3 cellular contexts compared by ENCODE assay signal in genomic region chr12:113747048-113747447, GRCh38.
TF ChIP-seq lines count a peak whose summit lies in the region.

No MANE protein-coding gene starts in this region.

TF ChIP-seq in SK-N-SH, 30 proteins besides CTCF, POLR2A, EP300 and RAD21:
- no peak for TF ChIP-seq REST (IDR thresholded peaks at IDR 0.05; ENCODE audit: low read depth, low read length)
- no peak for TF ChIP-seq MEF2A (IDR thresholded peaks at IDR 0.05; ENCODE audit: borderline replicate concordance, low read depth)
- TF ChIP-seq, protein P1, sequence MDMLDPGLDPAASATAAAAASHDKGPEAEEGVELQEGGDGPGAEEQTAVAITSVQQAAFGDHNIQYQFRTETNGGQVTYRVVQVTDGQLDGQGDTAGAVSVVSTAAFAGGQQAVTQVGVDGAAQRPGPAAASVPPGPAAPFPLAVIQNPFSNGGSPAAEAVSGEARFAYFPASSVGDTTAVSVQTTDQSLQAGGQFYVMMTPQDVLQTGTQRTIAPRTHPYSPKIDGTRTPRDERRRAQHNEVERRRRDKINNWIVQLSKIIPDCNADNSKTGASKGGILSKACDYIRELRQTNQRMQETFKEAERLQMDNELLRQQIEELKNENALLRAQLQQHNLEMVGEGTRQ (IDR thresholded peaks at IDR 0.05; ENCODE audit: borderline replicate concordance, low read depth, low read length): no peak; the same call in 1 of the 2 replicates
- TF ChIP-seq USF1 (IDR thresholded peaks at IDR 0.05; ENCODE audit: borderline replicate concordance, low read depth): peak; percentile 67; the same call in 1 of the 2 replicates
- no peak for TF ChIP-seq SMC3 (IDR thresholded peaks at IDR 0.05; ENCODE audit: low read depth, low read length)
- TF ChIP-seq MAX (IDR thresholded peaks at IDR 0.05; ENCODE audit: low read depth): no peak
- no peak for TF ChIP-seq GATA2 (CRISPR knock-in tag; IDR thresholded peaks at IDR 0.05)

TF ChIP-seq in SK-N-SH treated with all-trans-retinoic acid at 6 μM for 48 hours, 23 proteins besides CTCF, POLR2A, EP300 and RAD21 (continued from another document):
- TF ChIP-seq CSRNP3 (CRISPR knock-in tag; IDR thresholded peaks at IDR 0.05): no peak
- no peak for TF ChIP-seq TSHZ2 (CRISPR knock-in tag; IDR thresholded peaks at IDR 0.05)
- no peak for TF ChIP-seq TCF4 (CRISPR knock-in tag; IDR thresholded peaks at IDR 0.05; ENCODE audit: borderline replicate concordance)
- TF ChIP-seq ESRRG (CRISPR knock-in tag; IDR thresholded peaks at IDR 0.05): no peak
- TF ChIP-seq TOX (CRISPR knock-in tag; IDR thresholded peaks at IDR 0.05; ENCODE audit: borderline replicate concordance): no peak
- no peak for TF ChIP-seq ARNTL (CRISPR knock-in tag; IDR thresholded peaks at IDR 0.05; ENCODE audit: borderline replicate concordance, low read depth)
TF ChIP-seq in SK-N-SH treated with all-trans-retinoic acid at 6 μM for 48 hours: peak in this region for 0.

TF ChIP-seq in WTC11, 78 proteins besides CTCF, POLR2A, EP300 and RAD21 (continued from another document):
- TF ChIP-seq MAX (CRISPR knock-in tag; IDR thresholded peaks at IDR 0.05): peak; percentile 92
- TF ChIP-seq, protein P2, sequence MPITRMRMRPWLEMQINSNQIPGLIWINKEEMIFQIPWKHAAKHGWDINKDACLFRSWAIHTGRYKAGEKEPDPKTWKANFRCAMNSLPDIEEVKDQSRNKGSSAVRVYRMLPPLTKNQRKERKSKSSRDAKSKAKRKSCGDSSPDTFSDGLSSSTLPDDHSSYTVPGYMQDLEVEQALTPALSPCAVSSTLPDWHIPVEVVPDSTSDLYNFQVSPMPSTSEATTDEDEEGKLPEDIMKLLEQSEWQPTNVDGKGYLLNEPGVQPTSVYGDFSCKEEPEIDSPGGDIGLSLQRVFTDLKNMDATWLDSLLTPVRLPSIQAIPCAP (CRISPR knock-in tag; IDR thresholded peaks at IDR 0.05): no peak
- TF ChIP-seq, protein P3, sequence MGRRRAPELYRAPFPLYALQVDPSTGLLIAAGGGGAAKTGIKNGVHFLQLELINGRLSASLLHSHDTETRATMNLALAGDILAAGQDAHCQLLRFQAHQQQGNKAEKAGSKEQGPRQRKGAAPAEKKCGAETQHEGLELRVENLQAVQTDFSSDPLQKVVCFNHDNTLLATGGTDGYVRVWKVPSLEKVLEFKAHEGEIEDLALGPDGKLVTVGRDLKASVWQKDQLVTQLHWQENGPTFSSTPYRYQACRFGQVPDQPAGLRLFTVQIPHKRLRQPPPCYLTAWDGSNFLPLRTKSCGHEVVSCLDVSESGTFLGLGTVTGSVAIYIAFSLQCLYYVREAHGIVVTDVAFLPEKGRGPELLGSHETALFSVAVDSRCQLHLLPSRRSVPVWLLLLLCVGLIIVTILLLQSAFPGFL (CRISPR knock-in tag; IDR thresholded peaks at IDR 0.05; ENCODE audit: borderline replicate concordance): no peak
- no peak for TF ChIP-seq GRHL2 (CRISPR knock-in tag; IDR thresholded peaks at IDR 0.05; ENCODE audit: insufficient replicate concordance, severe bottlenecking)
- no peak for TF ChIP-seq ELF4 (CRISPR knock-in tag; IDR thresholded peaks at IDR 0.05; ENCODE audit: low read depth)
- TF ChIP-seq SOX15 (CRISPR knock-in tag; IDR thresholded peaks at IDR 0.05): no peak
- TF ChIP-seq FOXP4 (CRISPR knock-in tag; IDR thresholded peaks at IDR 0.05): no peak
- no peak for TF ChIP-seq ZNF671 (CRISPR knock-in tag; IDR thresholded peaks at IDR 0.05)
- TF ChIP-seq PRDM15 (CRISPR knock-in tag; IDR thresholded peaks at IDR 0.05): no peak
- TF ChIP-seq MYBL2 (CRISPR knock-in tag; IDR thresholded peaks at IDR 0.05): no peak
- no peak for TF ChIP-seq ZNF396 (CRISPR knock-in tag; IDR thresholded peaks at IDR 0.05; ENCODE audit: borderline replicate concordance)
- TF ChIP-seq NFYB (CRISPR knock-in tag; conservative IDR thresholded peaks at IDR 0.05; ENCODE audit: low read depth): no peak
